In the genomic region with DNA sequence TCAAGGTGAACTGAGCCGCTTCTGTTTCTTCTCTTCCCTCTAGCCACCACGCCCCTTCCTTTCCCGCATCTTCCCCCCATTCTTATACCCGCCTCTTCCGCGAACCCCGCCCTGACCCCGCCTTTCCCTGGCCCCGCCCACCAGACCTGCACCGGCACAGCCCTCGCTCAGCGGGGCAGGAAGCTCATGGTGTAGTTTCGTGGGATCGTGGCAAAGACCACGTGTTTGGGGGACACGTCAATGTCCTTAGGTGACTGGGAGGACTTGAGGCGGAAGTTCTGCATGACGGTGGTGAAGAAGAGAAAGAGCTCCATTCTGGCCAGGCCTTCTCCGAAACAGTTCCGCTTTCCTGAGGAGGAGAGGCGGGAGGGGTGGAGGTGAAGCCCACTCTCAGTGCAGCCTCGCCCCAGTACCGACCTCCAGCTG, we compare ENCODE assay signal across 9 cellular contexts. TPM values are rescaled to one million over a fixed set of nuclear protein-coding genes. Genes with fewer than 3 reads are reported as not detected.
DNase-seq lines count a peak whose midpoint lies in the region; ATAC-seq, FAIRE-seq and TF ChIP-seq lines count a peak whose summit lies in the region.
"Not testable (repeated sequence)": the region's sequence is repeated elsewhere in the genome, so short reads cannot be mapped to it uniquely, and the experiment has no call there.
"Had no signal": no experiment of that assay in that cellular context is flagged by ENCODE, and none has a peak within 500 bp of the region (broad histone marks: within the 10 kb centered on the region; RNA-seq: fewer than 3 reads in every experiment).

No MANE protein-coding gene starts in this region.

- not testable (repeated sequence) for H3K36me3 Mint-ChIP-seq in T-helper 17 cell (ENCODE audit: low read depth)

- 0% methylated on average over 1 of the region's 23 CpGs for WGBS in K562 (ENCODE audit: insufficient coverage, low coverage, missing lambda C conversion rate)
- WGBS in small intestine, 3 donors: 2 to 20% (median 18%) methylated on average over 14 to 20 of the region's 23 CpGs

- H3K4me3 ChIP-seq in Karpas-422 (ENCODE audit: low read length); K562; small intestine (ENCODE audit: low read depth in 1 of 2, low read length in 2 of 2): not testable (repeated sequence)

- H3K4me2 ChIP-seq in Karpas-422 (ENCODE audit: low read depth, low read length, poor library complexity, severe bottlenecking): not testable (repeated sequence)
- H3K4me2 ChIP-seq in K562 (ENCODE audit: insufficient read depth, low read length): peak overlapping the region; percentile 62

- H3K79me2 ChIP-seq in Karpas-422 (ENCODE audit: low read length); K562 (ENCODE audit: control insufficient read depth, insufficient read depth, low read length): not testable (repeated sequence)

- H3K4me3 Mint-ChIP-seq in T-helper 17 cell: peak overlapping the region; percentile 77

- H3K9me1 ChIP-seq in K562 (ENCODE audit: control insufficient read depth, insufficient read depth, low read length): not testable (repeated sequence)

- H3K27ac Mint-ChIP-seq in T-helper 17 cell: not testable (repeated sequence)

- H2AFZ ChIP-seq in Karpas-422 (ENCODE audit: low read length): not testable (repeated sequence)
- peak overlapping the region; percentile 86 for H2AFZ ChIP-seq in K562 (ENCODE audit: low read depth, low read length)

- not testable (repeated sequence) for H3K27ac ChIP-seq in Karpas-422 (ENCODE audit: low read length); K562 (ENCODE audit: extremely low read depth, low read depth, low read length); small intestine (ENCODE audit: low read depth in 1 of 2, low read length in 1 of 2)

- not testable (repeated sequence) for H3K9ac ChIP-seq in Karpas-422 (ENCODE audit: low read length); K562 (ENCODE audit: insufficient read depth in 1 of 2, low read depth in 2 of 2, low read length in 2 of 2)

- H3K36me3 ChIP-seq in Karpas-422 (ENCODE audit: insufficient read depth, low read length); K562 (ENCODE audit: control insufficient read depth, insufficient read depth, low read length); small intestine (ENCODE audit: control insufficient read depth in 2 of 2, insufficient read depth in 2 of 2, low read length in 2 of 2): not testable (repeated sequence)

- H3K27me3 Mint-ChIP-seq in T-helper 17 cell: peaks cover 54% of the 10 kb centered on the region

- H3K4me1 ChIP-seq in Karpas-422 (ENCODE audit: low read length); K562 (replicated peaks in 1 of 2; ENCODE audit: control insufficient read depth in 2 of 2, insufficient read depth in 2 of 2, low read length in 2 of 2); small intestine (ENCODE audit: control insufficient read depth in 2 of 2, insufficient read depth in 1 of 2, low read depth in 1 of 2, low read length in 1 of 2): not testable (repeated sequence)

- peaks cover 11% of the 10 kb centered on the region for H3K4me1 Mint-ChIP-seq in T-helper 17 cell

- TF ChIP-seq CTCF in K562 (IDR thresholded peaks at IDR 0.05 in 2 of 3, conservative IDR thresholded peaks at IDR 0.05 in 1 of 3; ENCODE audit: insufficient read depth in 2 of 3, low read depth in 1 of 3, low read length in 3 of 3): not testable (repeated sequence)

- not testable (repeated sequence) for H4K20me1 ChIP-seq in Karpas-422 (ENCODE audit: insufficient read depth, low read depth, low read length); K562 (replicated peaks; ENCODE audit: control insufficient read depth, insufficient read depth, low read length)

- FAIRE-seq in K562 (lab: Jason Lieb, UNC): peak; percentile 83
- not testable (repeated sequence) for FAIRE-seq in small intestine (lab: Jason Lieb, UNC)

- not testable (repeated sequence) for TF ChIP-seq EP300 in K562 (IDR thresholded peaks at IDR 0.05; ENCODE audit: low read length)

- POLR2A ChIA-PET in K562 (lab: Yijun Ruan, JAX): not testable (repeated sequence)

- intact Hi-C loops in K562 (cut with micrococcal nuclease): not testable (repeated sequence)

- H3K9me2 ChIP-seq in Karpas-422 (replicated peaks; ENCODE audit: insufficient read depth, low read length): not testable (repeated sequence)

- peak; percentile 64; the same call in 1 of the 2 replicates for TF ChIP-seq POLR2A in K562 (conservative IDR thresholded peaks at IDR 0.05)

- not testable (repeated sequence) for H3K9me3 ChIP-seq in Karpas-422 (ENCODE audit: low read length); T-helper 17 cell (ENCODE audit: control insufficient read depth, low read length, poor library complexity, severe bottlenecking); K562 (replicated peaks; ENCODE audit: control insufficient read depth, insufficient read depth, low read depth, low read length); small intestine (ENCODE audit: control insufficient read depth, low read depth)

- CTCF ChIA-PET in K562 (lab: Yijun Ruan, JAX; ENCODE audit: low intra/inter-chr PET ratio): not testable (repeated sequence)

- H3K27me3 ChIP-seq in Karpas-422 (ENCODE audit: low read length); K562 (ENCODE audit: control insufficient read depth in 2 of 2, insufficient read depth in 2 of 2, low read length in 2 of 2); small intestine (ENCODE audit: control insufficient read depth in 2 of 2, insufficient read depth in 2 of 2, low read length in 2 of 2): not testable (repeated sequence)

- ATAC-seq in T-helper 17 cell (peak; percentile 88), K562 (peak; percentile 98)

- DNase-seq in COLO829 (ENCODE audit: low spot score) (peak; percentile 8), Karpas-422 (peak; percentile 75), T-helper 17 cell (peak; percentile 59 to 74 (median 72)), K562 (ENCODE audit: extremely low read depth in 1 of 4, low spot score in 3 of 4) (peak; percentile 84 to 88 (median 87)), iPS DF 19.7 (ENCODE audit: low read depth, low spot score) (peak; percentile 9), small intestine (peak; percentile 53)
- DNase-seq in activated CD8-positive, alpha-beta memory T cell treated with anti-CD3 and anti-CD28 coated beads, Interleukin-2, amount 50 U/mL, for 24 hours (ENCODE audit: extremely low read depth): peak; percentile 75
- peak; percentile 73 to 77 for DNase-seq in stimulated activated CD8-positive, alpha-beta memory T cell treated with anti-CD3 and anti-CD28 coated beads, Interleukin-7, amount 100 ng/mL, for 4 hours (ENCODE audit: low read depth in 2 of 2)

- in situ Hi-C loops in K562 (cut with MboI): not testable (repeated sequence)

- BruUV-seq in K562 (replicated peaks; lab: Mats Ljungman, UMichigan): not testable (repeated sequence)

- not testable (repeated sequence) for TF ChIP-seq RAD21 in K562 (CRISPR knock-in tag; conservative IDR thresholded peaks at IDR 0.05 in 1 of 2, IDR thresholded peaks at IDR 0.05 in 1 of 2)

TF ChIP-seq in K562, 482 proteins besides CTCF, POLR2A, EP300 and RAD21 (continues in another document):
- TF ChIP-seq NRF1 (conservative IDR thresholded peaks at IDR 0.05 in 1 of 2, IDR thresholded peaks at IDR 0.05 in 1 of 2) (0 out of 4 replicates have a peak, but pooled peaks of 1 of the 2 experiments have one; percentile 37), ARID1B (IDR thresholded peaks at IDR 0.05) (peak; percentile 14; the same call in 1 of the 2 replicates)

RNA-seq across cellular contexts. Expression of a gene that starts 6.5 kb away (rescaled TPM):
- not detected in 2 replicates for total RNA-seq in Karpas-422 (2014; rRNA removed; shearing (Covaris generic); ENCODE audit: low replicate concordance)
- total RNA-seq in T-helper 17 cell (not detected), K562 (2014; rRNA removed) (not detected in 2 replicates), K562 (2014; rRNA removed; fragmentation: Illumina TruSeq; extraction: Trizol) (not detected in 2 replicates), K562 (2015; rRNA removed; fragmentation: Illumina TruSeq; extraction: Trizol) (not detected in 2 replicates), K562 (2021) (0.22 TPM in 1 of 2 replicates, not detected in the other)
- total RNA-seq in K562 (2011; cell fraction: chromatin; rRNA removed; ENCODE audit: low replicate concordance): not detected in 2 replicates
- total RNA-seq in K562 (2011; cell fraction: nucleolus; rRNA removed): not detected in 2 replicates
- not detected in 2 replicates for total RNA-seq in K562 (2011; cell fraction: nucleoplasm; rRNA removed)
- polyA plus RNA-seq in K562 (2011; rRNA removed) (not detected in 2 replicates), K562 (2014; fragmentation: Illumina TruSeq; extraction: Trizol) (not detected in 2 replicates), K562 (2014; fragmentation: Nextera tagmentation; extraction: Ambion mirVana) (not detected), K562 (2014; rRNA removed) (not detected in 2 replicates), small intestine (under 1 TPM in 1 of 3 donors, not detected in 2; 0.13 TPM)
- polyA plus RNA-seq in K562 (2011; cell fraction: cytosol; rRNA removed): not detected in 2 replicates
- polyA plus RNA-seq in K562 (2011; cell fraction: nucleus; rRNA removed): not detected in 2 replicates
- not detected in 2 replicates for polyA plus RNA-seq in K562 (2012)
- polyA minus RNA-seq in K562 (2011; rRNA and poly(A)+ RNA removed): not detected in 2 replicates
- not detected in 2 replicates for polyA minus RNA-seq in K562 (2011; cell fraction: cytosol; rRNA and poly(A)+ RNA removed)
- polyA minus RNA-seq in K562 (2011; cell fraction: nucleus; rRNA and poly(A)+ RNA removed): not detected in 2 replicates
- polyA plus RNA-seq: BJ had no signal

RNA-seq across cellular contexts. Expression of a gene that starts 25.3 kb away (rescaled TPM):
- not detected in 2 replicates for total RNA-seq in Karpas-422 (2014; rRNA removed; shearing (Covaris generic); ENCODE audit: low replicate concordance)
- total RNA-seq in T-helper 17 cell (not detected), K562 (2014; rRNA removed) (not detected in 2 replicates), K562 (2014; rRNA removed; fragmentation: Illumina TruSeq; extraction: Trizol) (not detected in 2 replicates), K562 (2015; rRNA removed; fragmentation: Illumina TruSeq; extraction: Trizol) (not detected in 2 replicates), K562 (2021) (0.31 and 0.65 TPM in 2 replicates)
- total RNA-seq in K562 (2011; cell fraction: chromatin; rRNA removed; ENCODE audit: low replicate concordance): not detected in 2 replicates
- not detected in 2 replicates for total RNA-seq in K562 (2011; cell fraction: nucleolus; rRNA removed)
- total RNA-seq in K562 (2011; cell fraction: nucleoplasm; rRNA removed): not detected in 2 replicates
- polyA plus RNA-seq in K562 (2011; rRNA removed) (not detected in 2 replicates), K562 (2014; fragmentation: Illumina TruSeq; extraction: Trizol) (not detected in 2 replicates), K562 (2014; fragmentation: Nextera tagmentation; extraction: Ambion mirVana) (not detected), K562 (2014; rRNA removed) (not detected in 2 replicates), small intestine (under 1 TPM in 1 of 3 donors, not detected in 2; 0.04 TPM)
- polyA plus RNA-seq in K562 (2011; cell fraction: cytosol; rRNA removed): not detected in 2 replicates
- polyA plus RNA-seq in K562 (2011; cell fraction: nucleus; rRNA removed): not detected in 2 replicates
- not detected in 2 replicates for polyA plus RNA-seq in K562 (2012)
- polyA minus RNA-seq in K562 (2011; rRNA and poly(A)+ RNA removed): not detected in 2 replicates
- not detected in 2 replicates for polyA minus RNA-seq in K562 (2011; cell fraction: cytosol; rRNA and poly(A)+ RNA removed)
- polyA minus RNA-seq in K562 (2011; cell fraction: nucleus; rRNA and poly(A)+ RNA removed): not detected in 2 replicates
- polyA plus RNA-seq: BJ had no signal

Comparison
In these comparisons a context has a peak if more than half of its experiments do, and no peak if none do; other contexts are left out.
1. DNase-seq: peak in every context shown above with its lines; median percentile 87 in K562; 75 in Karpas-422; 75 in activated CD8-positive, alpha-beta memory T cell treated with anti-CD3 and anti-CD28 coated beads, Interleukin-2, amount 50 U/mL, for 24 hours; 75 in stimulated activated CD8-positive, alpha-beta memory T cell treated with anti-CD3 and anti-CD28 coated beads, Interleukin-7, amount 100 ng/mL, for 4 hours; 72 in T-helper 17 cell; 53 in small intestine; 9 in iPS DF 19.7; 8 in COLO829.